In genomic region chr19:57947419-57948134, GRCh38 we compare ENCODE assay signal across 8 cellular contexts. TPM values are rescaled to one million over a fixed set of nuclear protein-coding genes. Genes with fewer than 3 reads are reported as not detected.
DNase-seq lines count a peak whose midpoint lies in the region; ATAC-seq lines count a peak whose summit lies in the region.

ZNF256 (minus strand) TSS chr19:57947706; CDS start chr19:57947474, 232 bp downstream.

- H3K9me3 ChIP-seq in SJSA1 (replicated peaks), result peaks cover 54% of the 10 kb centered on the region

- in situ Hi-C loops in KBM-7 (cut with MboI; ENCODE audit: low pct_unique_long_range_greater_than_20kb, low sequenced_read_pairs), result no loop called here

- DNase-seq in DMS53 treated with DMSO at 0.1 percent for 48 hours (lab: John Stamatoyannopoulos, UW; ENCODE audit: unreplicated experiment) (peak; percentile 53), KBM-7 (peak; percentile 97), SJSA1 (ENCODE audit: low read depth in 1 of 2, low spot score in 2 of 2) (peak; percentile 90 to 95), glomerular endothelial cell (ENCODE audit: extremely low read depth, low read depth, low spot score) (peak; percentile 65), nucleus accumbens (lab: John Stamatoyannopoulos, UW) (peak; percentile 55 to 98 (median 92)), superior temporal gyrus (ENCODE audit: extremely low spot score) (peak; percentile 94)
- DNase-seq in activated naive CD4-positive, alpha-beta T cell treated with anti-CD3 and anti-CD28 coated beads, Interleukin-2, amount 50 U/mL, for 72 hours (ENCODE audit: low spot score in 2 of 2), result peak; percentile 85 to 91

- peak within 1 kb of the TSS; percentile 85 to 88 for H3K27ac Mint-ChIP-seq in activated naive CD4-positive, alpha-beta T cell treated with anti-CD3 and anti-CD28 coated beads, Interleukin-2, amount 50 U/mL, for 72 hours

- peak within 1 kb of the TSS; percentile 44 for H3K27ac ChIP-seq in SJSA1

- H3K36me3 ChIP-seq in SJSA1, result peaks cover 19% of the 10 kb centered on the region

- H3K36me3 Mint-ChIP-seq in activated naive CD4-positive, alpha-beta T cell treated with anti-CD3 and anti-CD28 coated beads, Interleukin-2, amount 50 U/mL, for 72 hours, result peaks cover 49 to 56% of the 10 kb centered on the region in 2 donors

- H3K27me3 ChIP-seq in SJSA1 (replicated peaks), result no peaks in the 10 kb centered on the region

- peaks cover 40 to 41% of the 10 kb centered on the region in 2 donors for H3K9me3 Mint-ChIP-seq in activated naive CD4-positive, alpha-beta T cell treated with anti-CD3 and anti-CD28 coated beads, Interleukin-2, amount 50 U/mL, for 72 hours

- peak within 1 kb of the TSS; percentile 68 for H3K4me3 ChIP-seq in SJSA1

- ATAC-seq in GM21529 (IDR thresholded peaks at IDR 0.05; ENCODE audit: unreplicated experiment), result peak; percentile 92
- ATAC-seq in activated naive CD4-positive, alpha-beta T cell treated with anti-CD3 and anti-CD28 coated beads, Interleukin-2, amount 50 U/mL, for 72 hours, result peak; percentile 95 to 99

- H3K4me1 ChIP-seq in SJSA1 (replicated peaks), result no peaks in the 10 kb centered on the region

RNA-seq across cellular contexts. Expression of gene ZNF256, which starts in this region (rescaled TPM):
- total RNA-seq in SJSA1 (2014; rRNA removed; shearing (Covaris generic)), result 1.8 and 5.2 TPM in 2 replicates
- 1 to 10 TPM; 5.0 to 6.0 TPM for total RNA-seq in activated naive CD4-positive, alpha-beta T cell treated with anti-CD3 and anti-CD28 coated beads, Interleukin-2, amount 50 U/mL, for 72 hours
- total RNA-seq in glomerular endothelial cell, result 3.3 and 5.0 TPM in 2 replicates

Comparison
In these comparisons a context has a peak if more than half of its experiments do, and no peak if none do; other contexts are left out.
1. Peak in every context shown above with its lines: DNase-seq, ATAC-seq, H3K4me3 ChIP-seq and H3K27ac ChIP-seq.